Comparison of ENCODE assay signal across 20 cellular contexts in the genomic region with DNA sequence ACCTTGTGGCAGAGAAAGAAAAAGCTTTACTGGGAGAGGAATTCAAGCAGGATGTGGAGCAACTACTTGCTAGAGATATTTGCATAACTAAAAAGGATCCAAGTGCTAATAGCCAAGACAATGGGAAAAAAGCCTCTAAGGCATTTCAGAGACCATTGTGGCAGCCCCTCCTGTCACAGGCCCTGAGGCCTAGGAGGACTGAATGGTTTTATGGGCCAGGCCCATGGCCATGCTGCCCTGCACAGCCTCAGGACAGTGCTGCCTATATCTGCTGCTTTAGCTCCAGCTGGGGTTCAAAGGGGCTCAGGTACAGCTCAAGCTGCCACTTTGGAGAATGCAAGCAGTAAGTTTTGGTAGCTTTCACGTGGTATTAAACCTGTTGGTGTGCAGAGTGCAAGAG. TPM values are rescaled to one million over a fixed set of nuclear protein-coding genes. Genes with fewer than 3 reads are reported as not detected.
DNase-seq lines count a peak whose midpoint lies in the region; ATAC-seq, FAIRE-seq and TF ChIP-seq lines count a peak whose summit lies in the region.
"Had no signal": no experiment of that assay in that cellular context is flagged by ENCODE, and none has a peak within 500 bp of the region (broad histone marks: within the 10 kb centered on the region; RNA-seq: fewer than 3 reads in every experiment).

No MANE protein-coding gene starts in this region.

- H3K9me3 ChIP-seq in A549 (peaks cover 86% of the 10 kb centered on the region), HEK293 (ENCODE audit: control insufficient read depth, insufficient read depth, low read depth, low read length) (no peaks in the 10 kb centered on the region; the same call in 1 of the 2 replicates), SJCRH30 (replicated peaks) (peaks cover 6% of the 10 kb centered on the region)

- TF ChIP-seq RAD21 in A549 (conservative IDR thresholded peaks at IDR 0.05 in 1 of 2, IDR thresholded peaks at IDR 0.05 in 1 of 2) = no peak

- no peak overlapping the region for H3K27ac ChIP-seq in A549
- no peak overlapping the region for H3K27ac ChIP-seq in HEK293 (ENCODE audit: extremely low read depth, low read depth, low read length)
- H3K27ac ChIP-seq in SJCRH30 = no peak overlapping the region
- H3K27ac ChIP-seq: BLaER1 treated with 17β-estradiol and CSF1 and Interleukin-3, amounts not matched to agents 10 nM and 100 nM; C4-2B had no signal

- H3K4me3 ChIP-seq in A549 (no peak overlapping the region), HEK293 (ENCODE audit: low read depth, low read length) (no peak overlapping the region), SJCRH30 (no peak overlapping the region)

- POLR2A ChIA-PET in A549 (lab: Yijun Ruan, JAX) (interaction anchor here (0.6 kb wide), 1 partner anchor 9 kb away, joined by 4 read pairs; no protein-coding TSS in a partner anchor), HEK293 (lab: Yijun Ruan, JAX) (no interaction called here)

- no peak overlapping the region for H3K4me2 ChIP-seq in A549
- H3K4me2 ChIP-seq: BLaER1 treated with 17β-estradiol and CSF1 and Interleukin-3, amounts not matched to agents 10 nM and 100 nM had no signal

- no peak for ATAC-seq in A549
- ATAC-seq: CD8-positive, alpha-beta T cell had no signal

- no peak for TF ChIP-seq POLR2A in A549 (IDR thresholded peaks at IDR 0.05; ENCODE audit: low read length)

- TF ChIP-seq CTCF in A549 (IDR thresholded peaks at IDR 0.05) (no peak), HEK293 (tag by site-specific recombination; IDR thresholded peaks at IDR 0.05) (no peak)

- H3K36me3 ChIP-seq in HEK293 (ENCODE audit: control insufficient read depth in 2 of 2, insufficient read depth in 1 of 2, low read length in 2 of 2) = no peaks in the 10 kb centered on the region; a peak in 1 of 3 replicates
- H3K36me3 ChIP-seq in SJCRH30 = no peaks in the 10 kb centered on the region

- FAIRE-seq in A549 (lab: Jason Lieb, UNC) = no peak
- FAIRE-seq: A204.1, D721Med, G401.6, GM12891, GM19239 had no signal

- H3K27me3 ChIP-seq in SJCRH30 = no peaks in the 10 kb centered on the region
- H3K27me3 ChIP-seq: BLaER1 treated with 17β-estradiol and CSF1 and Interleukin-3, amounts not matched to agents 10 nM and 100 nM had no signal

- 0% methylated on average over 1 of the region's 1 CpG for WGBS in A549 (ENCODE audit: missing lambda C conversion rate)

- CTCF ChIA-PET in A549 (lab: Yijun Ruan, JAX) (interaction anchor here (0.6 to 1.2 kb wide), 2 partner anchors 10 to 11 kb away, joined by 3 read pairs; no protein-coding TSS in a partner anchor), HEK293 (lab: Yijun Ruan, JAX) (interaction anchor here (0.6 kb wide), 1 partner anchor 47 kb away, joined by 7 read pairs; no protein-coding TSS in a partner anchor)

- no peak for DNase-seq in A549 (ENCODE audit: low read depth in 1 of 2, low spot score in 1 of 2)
- peak; percentile 49 for DNase-seq in mesenteric fat pad (ENCODE audit: low spot score)
- DNase-seq in SJCRH30 = no peak
- DNase-seq in cerebellar nuclear complex (lab: John Stamatoyannopoulos, UW) = no peak
- DNase-seq: 8988T; AML-193; Caco-2; Calu3; CD4-positive, alpha-beta T cell; CD8-positive, alpha-beta T cell; DMS79 treated with DMSO at 0.1 percent for 48 hours; GF-D8 had no signal

- TF ChIP-seq EP300 in A549 (IDR thresholded peaks at IDR 0.05) = no peak

- H3K4me1 ChIP-seq in A549 (no peaks in the 10 kb centered on the region), HEK293 (ENCODE audit: control insufficient read depth, insufficient read depth, low read length) (no peaks in the 10 kb centered on the region), SJCRH30 (no peaks in the 10 kb centered on the region)
- H3K4me1 ChIP-seq: BLaER1 treated with 17β-estradiol and CSF1 and Interleukin-3, amounts not matched to agents 10 nM and 100 nM; Caco-2 had no signal

TF ChIP-seq in A549, 52 proteins besides CTCF, POLR2A, EP300 and RAD21:
- no peak for TF ChIP-seq CBX2 (IDR thresholded peaks at IDR 0.05; ENCODE audit: borderline replicate concordance, low read depth)
- peak; percentile 34 for TF ChIP-seq ZFP36 (IDR thresholded peaks at IDR 0.05; ENCODE audit: borderline replicate concordance, partially characterized antibody)
- TF ChIP-seq NPAS2 (CRISPR knock-in tag; IDR thresholded peaks at IDR 0.05; ENCODE audit: borderline replicate concordance) = no peak
- no peak for TF ChIP-seq PHF8 (IDR thresholded peaks at IDR 0.05; ENCODE audit: borderline replicate concordance, low read depth)
TF ChIP-seq in A549: peak in this region for 1.

TF ChIP-seq in HEK293, 187 proteins besides CTCF, POLR2A, EP300 and RAD21:
- TF ChIP-seq, protein P1, sequence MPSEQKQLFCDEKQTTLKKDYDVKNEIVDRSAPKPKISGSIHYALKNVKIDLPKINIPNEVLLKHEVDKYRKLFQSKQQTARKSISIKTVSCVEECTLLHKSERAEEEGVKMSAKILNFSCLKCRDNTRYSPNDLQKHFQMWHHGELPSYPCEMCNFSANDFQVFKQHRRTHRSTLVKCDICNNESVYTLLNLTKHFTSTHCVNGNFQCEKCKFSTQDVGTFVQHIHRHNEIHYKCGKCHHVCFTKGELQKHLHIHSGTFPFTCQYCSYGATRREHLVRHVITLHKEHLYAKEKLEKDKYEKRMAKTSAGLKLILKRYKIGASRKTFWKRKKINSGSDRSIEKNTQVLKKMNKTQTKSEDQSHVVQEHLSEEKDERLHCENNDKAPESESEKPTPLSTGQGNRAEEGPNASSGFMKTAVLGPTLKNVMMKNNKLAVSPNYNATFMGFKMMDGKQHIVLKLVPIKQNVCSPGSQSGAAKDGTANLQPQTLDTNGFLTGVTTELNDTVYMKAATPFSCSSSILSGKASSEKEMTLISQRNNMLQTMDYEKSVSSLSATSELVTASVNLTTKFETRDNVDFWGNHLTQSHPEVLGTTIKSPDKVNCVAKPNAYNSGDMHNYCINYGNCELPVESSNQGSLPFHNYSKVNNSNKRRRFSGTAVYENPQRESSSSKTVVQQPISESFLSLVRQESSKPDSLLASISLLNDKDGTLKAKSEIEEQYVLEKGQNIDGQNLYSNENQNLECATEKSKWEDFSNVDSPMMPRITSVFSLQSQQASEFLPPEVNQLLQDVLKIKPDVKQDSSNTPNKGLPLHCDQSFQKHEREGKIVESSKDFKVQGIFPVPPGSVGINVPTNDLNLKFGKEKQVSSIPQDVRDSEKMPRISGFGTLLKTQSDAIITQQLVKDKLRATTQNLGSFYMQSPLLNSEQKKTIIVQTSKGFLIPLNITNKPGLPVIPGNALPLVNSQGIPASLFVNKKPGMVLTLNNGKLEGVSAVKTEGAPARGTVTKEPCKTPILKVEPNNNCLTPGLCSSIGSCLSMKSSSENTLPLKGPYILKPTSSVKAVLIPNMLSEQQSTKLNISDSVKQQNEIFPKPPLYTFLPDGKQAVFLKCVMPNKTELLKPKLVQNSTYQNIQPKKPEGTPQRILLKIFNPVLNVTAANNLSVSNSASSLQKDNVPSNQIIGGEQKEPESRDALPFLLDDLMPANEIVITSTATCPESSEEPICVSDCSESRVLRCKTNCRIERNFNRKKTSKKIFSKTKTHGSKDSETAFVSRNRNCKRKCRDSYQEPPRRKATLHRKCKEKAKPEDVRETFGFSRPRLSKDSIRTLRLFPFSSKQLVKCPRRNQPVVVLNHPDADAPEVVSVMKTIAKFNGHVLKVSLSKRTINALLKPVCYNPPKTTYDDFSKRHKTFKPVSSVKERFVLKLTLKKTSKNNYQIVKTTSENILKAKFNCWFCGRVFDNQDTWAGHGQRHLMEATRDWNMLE (tag by site-specific recombination; conservative IDR thresholded peaks at IDR 0.05; ENCODE audit: low read depth) = no peak
- peak; percentile 51; the same call in 1 of the 2 replicates for TF ChIP-seq TRIM28 (IDR thresholded peaks at IDR 0.05; ENCODE audit: borderline replicate concordance, low read length)
- peak; percentile 93 for TF ChIP-seq ZNF585B (tag by site-specific recombination; IDR thresholded peaks at IDR 0.05)
- TF ChIP-seq ZNF354C (tag by site-specific recombination; IDR thresholded peaks at IDR 0.05; ENCODE audit: borderline replicate concordance, low read depth) = no peak

RNA-seq across cellular contexts. Expression of a gene that starts 17.1 kb away (rescaled TPM):
- polyA plus RNA-seq in A549 (2011; rRNA removed) = 96.4 and 123 TPM in 2 replicates
- polyA plus RNA-seq in A549 (2012; cell fraction: cytosol; rRNA removed) = 90.6 and 92.4 TPM in 2 replicates
- polyA plus RNA-seq in A549 (2012; cell fraction: nucleus; rRNA removed) = 84.5 and 111 TPM in 2 replicates
- polyA plus RNA-seq in A549 (2017; fragmentation: RNase III; extraction: RNeasy Plus Mini Kit Qiagen cat#74134 plus additional on column Dnase treatment) = 102 to 108 TPM (median 103 TPM) in 3 replicates
- polyA minus RNA-seq in A549 (2011; rRNA and poly(A)+ RNA removed) = 58.5 and 61.2 TPM in 2 replicates
- 43.4 TPM for total RNA-seq in mesenteric fat pad
- 62.0 and 63.6 TPM in 2 replicates for total RNA-seq in SJCRH30 (2014; rRNA removed; shearing (Covaris generic))

RNA-seq across cellular contexts. Expression of a gene that starts 20.9 kb away (rescaled TPM):
- polyA plus RNA-seq in A549 (2011; rRNA removed) (14.0 and 15.0 TPM in 2 replicates), A549 (2017; fragmentation: RNase III; extraction: RNeasy Plus Mini Kit Qiagen cat#74134 plus additional on column Dnase treatment) (10.6 to 12.8 TPM (median 11.2 TPM) in 3 replicates)
- polyA plus RNA-seq in A549 (2012; cell fraction: cytosol; rRNA removed) = 5.7 and 5.8 TPM in 2 replicates
- 6.5 and 8.3 TPM in 2 replicates for polyA plus RNA-seq in A549 (2012; cell fraction: nucleus; rRNA removed)
- 7.8 and 9.5 TPM in 2 replicates for polyA minus RNA-seq in A549 (2011; rRNA and poly(A)+ RNA removed)
- total RNA-seq in mesenteric fat pad = 11.7 TPM
- total RNA-seq in SJCRH30 (2014; rRNA removed; shearing (Covaris generic)) = 8.4 and 9.4 TPM in 2 replicates

RNA-seq across cellular contexts. Expression of a gene that starts 26.9 kb away (rescaled TPM):
- 4.6 and 5.5 TPM in 2 replicates for polyA plus RNA-seq in A549 (2011; rRNA removed)
- polyA plus RNA-seq in A549 (2012; cell fraction: cytosol; rRNA removed) = 1.5 TPM in 2 replicates
- 1.3 and 1.6 TPM in 2 replicates for polyA plus RNA-seq in A549 (2012; cell fraction: nucleus; rRNA removed)
- polyA plus RNA-seq in A549 (2017; fragmentation: RNase III; extraction: RNeasy Plus Mini Kit Qiagen cat#74134 plus additional on column Dnase treatment) = 3.7 to 4.3 TPM (median 4.2 TPM) in 3 replicates
- polyA minus RNA-seq in A549 (2011; rRNA and poly(A)+ RNA removed) = 10.2 and 10.5 TPM in 2 replicates
- total RNA-seq in mesenteric fat pad = 2.6 TPM
- total RNA-seq in SJCRH30 (2014; rRNA removed; shearing (Covaris generic)) = 8.8 and 9.9 TPM in 2 replicates
